Comparison of ENCODE assay signal across 2 cellular contexts in the genomic region with DNA sequence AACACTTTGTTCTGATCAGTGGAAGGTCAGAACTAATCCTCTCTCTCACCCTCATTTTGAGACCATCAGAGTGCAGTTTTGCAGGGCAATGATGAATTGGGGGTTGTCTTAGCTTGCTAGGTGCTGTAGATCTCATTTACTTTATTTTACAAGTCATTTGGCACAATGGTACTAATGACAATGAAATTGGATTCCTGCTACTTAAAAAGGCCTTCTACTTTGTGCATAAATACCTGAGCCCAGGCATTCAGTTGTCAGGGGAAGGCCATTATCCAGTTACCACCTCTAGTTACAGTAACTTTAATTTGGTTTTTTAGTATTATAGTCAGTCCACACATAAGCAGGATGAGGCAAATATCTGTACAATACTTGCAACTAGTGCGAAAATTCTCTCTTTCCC.
TF ChIP-seq lines count a peak whose summit lies in the region.

No MANE protein-coding gene starts in this region.

TF ChIP-seq in GM23338, 12 proteins besides CTCF, POLR2A, EP300 and RAD21 (continued from another document and continues in another):
- TF ChIP-seq, protein P1, sequence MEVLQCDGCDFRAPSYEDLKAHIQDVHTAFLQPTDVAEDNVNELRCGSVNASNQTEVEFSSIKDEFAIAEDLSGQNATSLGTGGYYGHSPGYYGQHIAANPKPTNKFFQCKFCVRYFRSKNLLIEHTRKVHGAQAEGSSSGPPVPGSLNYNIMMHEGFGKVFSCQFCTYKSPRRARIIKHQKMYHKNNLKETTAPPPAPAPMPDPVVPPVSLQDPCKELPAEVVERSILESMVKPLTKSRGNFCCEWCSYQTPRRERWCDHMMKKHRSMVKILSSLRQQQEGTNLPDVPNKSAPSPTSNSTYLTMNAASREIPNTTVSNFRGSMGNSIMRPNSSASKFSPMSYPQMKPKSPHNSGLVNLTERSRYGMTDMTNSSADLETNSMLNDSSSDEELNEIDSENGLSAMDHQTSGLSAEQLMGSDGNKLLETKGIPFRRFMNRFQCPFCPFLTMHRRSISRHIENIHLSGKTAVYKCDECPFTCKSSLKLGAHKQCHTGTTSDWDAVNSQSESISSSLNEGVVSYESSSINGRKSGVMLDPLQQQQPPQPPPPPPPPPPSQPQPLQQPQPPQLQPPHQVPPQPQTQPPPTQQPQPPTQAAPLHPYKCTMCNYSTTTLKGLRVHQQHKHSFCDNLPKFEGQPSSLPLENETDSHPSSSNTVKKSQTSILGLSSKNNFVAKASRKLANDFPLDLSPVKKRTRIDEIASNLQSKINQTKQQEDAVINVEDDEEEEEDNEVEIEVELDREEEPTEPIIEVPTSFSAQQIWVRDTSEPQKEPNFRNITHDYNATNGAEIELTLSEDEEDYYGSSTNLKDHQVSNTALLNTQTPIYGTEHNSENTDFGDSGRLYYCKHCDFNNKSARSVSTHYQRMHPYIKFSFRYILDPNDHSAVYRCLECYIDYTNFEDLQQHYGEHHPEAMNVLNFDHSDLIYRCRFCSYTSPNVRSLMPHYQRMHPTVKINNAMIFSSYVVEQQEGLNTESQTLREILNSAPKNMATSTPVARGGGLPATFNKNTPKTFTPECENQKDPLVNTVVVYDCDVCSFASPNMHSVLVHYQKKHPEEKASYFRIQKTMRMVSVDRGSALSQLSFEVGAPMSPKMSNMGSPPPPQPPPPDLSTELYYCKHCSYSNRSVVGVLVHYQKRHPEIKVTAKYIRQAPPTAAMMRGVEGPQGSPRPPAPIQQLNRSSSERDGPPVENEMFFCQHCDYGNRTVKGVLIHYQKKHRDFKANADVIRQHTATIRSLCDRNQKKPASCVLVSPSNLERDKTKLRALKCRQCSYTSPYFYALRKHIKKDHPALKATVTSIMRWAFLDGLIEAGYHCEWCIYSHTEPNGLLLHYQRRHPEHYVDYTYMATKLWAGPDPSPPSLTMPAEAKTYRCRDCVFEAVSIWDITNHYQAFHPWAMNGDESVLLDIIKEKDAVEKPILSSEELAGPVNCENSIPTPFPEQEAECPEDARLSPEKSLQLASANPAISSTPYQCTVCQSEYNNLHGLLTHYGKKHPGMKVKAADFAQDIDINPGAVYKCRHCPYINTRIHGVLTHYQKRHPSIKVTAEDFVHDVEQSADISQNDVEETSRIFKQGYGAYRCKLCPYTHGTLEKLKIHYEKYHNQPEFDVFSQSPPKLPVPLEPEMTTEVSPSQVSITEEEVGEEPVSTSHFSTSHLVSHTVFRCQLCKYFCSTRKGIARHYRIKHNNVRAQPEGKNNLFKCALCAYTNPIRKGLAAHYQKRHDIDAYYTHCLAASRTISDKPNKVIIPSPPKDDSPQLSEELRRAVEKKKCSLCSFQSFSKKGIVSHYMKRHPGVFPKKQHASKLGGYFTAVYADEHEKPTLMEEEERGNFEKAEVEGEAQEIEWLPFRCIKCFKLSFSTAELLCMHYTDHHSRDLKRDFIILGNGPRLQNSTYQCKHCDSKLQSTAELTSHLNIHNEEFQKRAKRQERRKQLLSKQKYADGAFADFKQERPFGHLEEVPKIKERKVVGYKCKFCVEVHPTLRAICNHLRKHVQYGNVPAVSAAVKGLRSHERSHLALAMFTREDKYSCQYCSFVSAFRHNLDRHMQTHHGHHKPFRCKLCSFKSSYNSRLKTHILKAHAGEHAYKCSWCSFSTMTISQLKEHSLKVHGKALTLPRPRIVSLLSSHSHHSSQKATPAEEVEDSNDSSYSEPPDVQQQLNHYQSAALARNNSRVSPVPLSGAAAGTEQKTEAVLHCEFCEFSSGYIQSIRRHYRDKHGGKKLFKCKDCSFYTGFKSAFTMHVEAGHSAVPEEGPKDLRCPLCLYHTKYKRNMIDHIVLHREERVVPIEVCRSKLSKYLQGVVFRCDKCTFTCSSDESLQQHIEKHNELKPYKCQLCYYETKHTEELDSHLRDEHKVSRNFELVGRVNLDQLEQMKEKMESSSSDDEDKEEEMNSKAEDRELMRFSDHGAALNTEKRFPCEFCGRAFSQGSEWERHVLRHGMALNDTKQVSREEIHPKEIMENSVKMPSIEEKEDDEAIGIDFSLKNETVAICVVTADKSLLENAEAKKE (CRISPR knock-in tag; IDR thresholded peaks at IDR 0.05): no peak
- TF ChIP-seq EZH2phosphoT487 (IDR thresholded peaks at IDR 0.05; ENCODE audit: unreplicated experiment) (no peak), STAT1 (IDR thresholded peaks at IDR 0.05; ENCODE audit: unreplicated experiment) (no peak), POLR2AphosphoS5 (IDR thresholded peaks at IDR 0.05; ENCODE audit: low read depth) (no peak), ZNF331 (CRISPR knock-in tag; IDR thresholded peaks at IDR 0.05; ENCODE audit: low read depth) (no peak), JUNB (IDR thresholded peaks at IDR 0.05; ENCODE audit: unreplicated experiment) (no peak), CREB1 (CRISPR knock-in tag; IDR thresholded peaks at IDR 0.05; ENCODE audit: low read depth) (no peak), EZH2 (IDR thresholded peaks at IDR 0.05; ENCODE audit: low read depth, unreplicated experiment) (no peak)
- TF ChIP-seq, protein P2, sequence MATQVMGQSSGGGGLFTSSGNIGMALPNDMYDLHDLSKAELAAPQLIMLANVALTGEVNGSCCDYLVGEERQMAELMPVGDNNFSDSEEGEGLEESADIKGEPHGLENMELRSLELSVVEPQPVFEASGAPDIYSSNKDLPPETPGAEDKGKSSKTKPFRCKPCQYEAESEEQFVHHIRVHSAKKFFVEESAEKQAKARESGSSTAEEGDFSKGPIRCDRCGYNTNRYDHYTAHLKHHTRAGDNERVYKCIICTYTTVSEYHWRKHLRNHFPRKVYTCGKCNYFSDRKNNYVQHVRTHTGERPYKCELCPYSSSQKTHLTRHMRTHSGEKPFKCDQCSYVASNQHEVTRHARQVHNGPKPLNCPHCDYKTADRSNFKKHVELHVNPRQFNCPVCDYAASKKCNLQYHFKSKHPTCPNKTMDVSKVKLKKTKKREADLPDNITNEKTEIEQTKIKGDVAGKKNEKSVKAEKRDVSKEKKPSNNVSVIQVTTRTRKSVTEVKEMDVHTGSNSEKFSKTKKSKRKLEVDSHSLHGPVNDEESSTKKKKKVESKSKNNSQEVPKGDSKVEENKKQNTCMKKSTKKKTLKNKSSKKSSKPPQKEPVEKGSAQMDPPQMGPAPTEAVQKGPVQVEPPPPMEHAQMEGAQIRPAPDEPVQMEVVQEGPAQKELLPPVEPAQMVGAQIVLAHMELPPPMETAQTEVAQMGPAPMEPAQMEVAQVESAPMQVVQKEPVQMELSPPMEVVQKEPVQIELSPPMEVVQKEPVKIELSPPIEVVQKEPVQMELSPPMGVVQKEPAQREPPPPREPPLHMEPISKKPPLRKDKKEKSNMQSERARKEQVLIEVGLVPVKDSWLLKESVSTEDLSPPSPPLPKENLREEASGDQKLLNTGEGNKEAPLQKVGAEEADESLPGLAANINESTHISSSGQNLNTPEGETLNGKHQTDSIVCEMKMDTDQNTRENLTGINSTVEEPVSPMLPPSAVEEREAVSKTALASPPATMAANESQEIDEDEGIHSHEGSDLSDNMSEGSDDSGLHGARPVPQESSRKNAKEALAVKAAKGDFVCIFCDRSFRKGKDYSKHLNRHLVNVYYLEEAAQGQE (IDR thresholded peaks at IDR 0.05; ENCODE audit: unreplicated experiment): no peak
- TF ChIP-seq, protein P3, sequence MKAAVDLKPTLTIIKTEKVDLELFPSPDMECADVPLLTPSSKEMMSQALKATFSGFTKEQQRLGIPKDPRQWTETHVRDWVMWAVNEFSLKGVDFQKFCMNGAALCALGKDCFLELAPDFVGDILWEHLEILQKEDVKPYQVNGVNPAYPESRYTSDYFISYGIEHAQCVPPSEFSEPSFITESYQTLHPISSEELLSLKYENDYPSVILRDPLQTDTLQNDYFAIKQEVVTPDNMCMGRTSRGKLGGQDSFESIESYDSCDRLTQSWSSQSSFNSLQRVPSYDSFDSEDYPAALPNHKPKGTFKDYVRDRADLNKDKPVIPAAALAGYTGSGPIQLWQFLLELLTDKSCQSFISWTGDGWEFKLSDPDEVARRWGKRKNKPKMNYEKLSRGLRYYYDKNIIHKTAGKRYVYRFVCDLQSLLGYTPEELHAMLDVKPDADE (IDR thresholded peaks at IDR 0.05): no peak

TF ChIP-seq in WTC11, 78 proteins besides CTCF, POLR2A, EP300 and RAD21 (continued from another document and continues in another):
- TF ChIP-seq, protein P4, sequence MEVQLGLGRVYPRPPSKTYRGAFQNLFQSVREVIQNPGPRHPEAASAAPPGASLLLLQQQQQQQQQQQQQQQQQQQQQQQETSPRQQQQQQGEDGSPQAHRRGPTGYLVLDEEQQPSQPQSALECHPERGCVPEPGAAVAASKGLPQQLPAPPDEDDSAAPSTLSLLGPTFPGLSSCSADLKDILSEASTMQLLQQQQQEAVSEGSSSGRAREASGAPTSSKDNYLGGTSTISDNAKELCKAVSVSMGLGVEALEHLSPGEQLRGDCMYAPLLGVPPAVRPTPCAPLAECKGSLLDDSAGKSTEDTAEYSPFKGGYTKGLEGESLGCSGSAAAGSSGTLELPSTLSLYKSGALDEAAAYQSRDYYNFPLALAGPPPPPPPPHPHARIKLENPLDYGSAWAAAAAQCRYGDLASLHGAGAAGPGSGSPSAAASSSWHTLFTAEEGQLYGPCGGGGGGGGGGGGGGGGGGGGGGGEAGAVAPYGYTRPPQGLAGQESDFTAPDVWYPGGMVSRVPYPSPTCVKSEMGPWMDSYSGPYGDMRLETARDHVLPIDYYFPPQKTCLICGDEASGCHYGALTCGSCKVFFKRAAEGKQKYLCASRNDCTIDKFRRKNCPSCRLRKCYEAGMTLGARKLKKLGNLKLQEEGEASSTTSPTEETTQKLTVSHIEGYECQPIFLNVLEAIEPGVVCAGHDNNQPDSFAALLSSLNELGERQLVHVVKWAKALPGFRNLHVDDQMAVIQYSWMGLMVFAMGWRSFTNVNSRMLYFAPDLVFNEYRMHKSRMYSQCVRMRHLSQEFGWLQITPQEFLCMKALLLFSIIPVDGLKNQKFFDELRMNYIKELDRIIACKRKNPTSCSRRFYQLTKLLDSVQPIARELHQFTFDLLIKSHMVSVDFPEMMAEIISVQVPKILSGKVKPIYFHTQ (CRISPR knock-in tag; IDR thresholded peaks at IDR 0.05): no peak
- TF ChIP-seq, protein P5, sequence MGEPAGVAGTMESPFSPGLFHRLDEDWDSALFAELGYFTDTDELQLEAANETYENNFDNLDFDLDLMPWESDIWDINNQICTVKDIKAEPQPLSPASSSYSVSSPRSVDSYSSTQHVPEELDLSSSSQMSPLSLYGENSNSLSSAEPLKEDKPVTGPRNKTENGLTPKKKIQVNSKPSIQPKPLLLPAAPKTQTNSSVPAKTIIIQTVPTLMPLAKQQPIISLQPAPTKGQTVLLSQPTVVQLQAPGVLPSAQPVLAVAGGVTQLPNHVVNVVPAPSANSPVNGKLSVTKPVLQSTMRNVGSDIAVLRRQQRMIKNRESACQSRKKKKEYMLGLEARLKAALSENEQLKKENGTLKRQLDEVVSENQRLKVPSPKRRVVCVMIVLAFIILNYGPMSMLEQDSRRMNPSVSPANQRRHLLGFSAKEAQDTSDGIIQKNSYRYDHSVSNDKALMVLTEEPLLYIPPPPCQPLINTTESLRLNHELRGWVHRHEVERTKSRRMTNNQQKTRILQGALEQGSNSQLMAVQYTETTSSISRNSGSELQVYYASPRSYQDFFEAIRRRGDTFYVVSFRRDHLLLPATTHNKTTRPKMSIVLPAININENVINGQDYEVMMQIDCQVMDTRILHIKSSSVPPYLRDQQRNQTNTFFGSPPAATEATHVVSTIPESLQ (CRISPR knock-in tag; IDR thresholded peaks at IDR 0.05): no peak
- TF ChIP-seq GABPB1 (CRISPR knock-in tag; IDR thresholded peaks at IDR 0.05): no peak
- no peak for TF ChIP-seq ELF4 (CRISPR knock-in tag; IDR thresholded peaks at IDR 0.05; ENCODE audit: low read depth)
- no peak for TF ChIP-seq FOXP1 (CRISPR knock-in tag; IDR thresholded peaks at IDR 0.05; ENCODE audit: borderline replicate concordance)
- TF ChIP-seq, protein P6, sequence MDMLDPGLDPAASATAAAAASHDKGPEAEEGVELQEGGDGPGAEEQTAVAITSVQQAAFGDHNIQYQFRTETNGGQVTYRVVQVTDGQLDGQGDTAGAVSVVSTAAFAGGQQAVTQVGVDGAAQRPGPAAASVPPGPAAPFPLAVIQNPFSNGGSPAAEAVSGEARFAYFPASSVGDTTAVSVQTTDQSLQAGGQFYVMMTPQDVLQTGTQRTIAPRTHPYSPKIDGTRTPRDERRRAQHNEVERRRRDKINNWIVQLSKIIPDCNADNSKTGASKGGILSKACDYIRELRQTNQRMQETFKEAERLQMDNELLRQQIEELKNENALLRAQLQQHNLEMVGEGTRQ (CRISPR knock-in tag; IDR thresholded peaks at IDR 0.05): no peak
- TF ChIP-seq KAT7 (CRISPR knock-in tag; IDR thresholded peaks at IDR 0.05; ENCODE audit: borderline replicate concordance): no peak
- TF ChIP-seq, protein P7, sequence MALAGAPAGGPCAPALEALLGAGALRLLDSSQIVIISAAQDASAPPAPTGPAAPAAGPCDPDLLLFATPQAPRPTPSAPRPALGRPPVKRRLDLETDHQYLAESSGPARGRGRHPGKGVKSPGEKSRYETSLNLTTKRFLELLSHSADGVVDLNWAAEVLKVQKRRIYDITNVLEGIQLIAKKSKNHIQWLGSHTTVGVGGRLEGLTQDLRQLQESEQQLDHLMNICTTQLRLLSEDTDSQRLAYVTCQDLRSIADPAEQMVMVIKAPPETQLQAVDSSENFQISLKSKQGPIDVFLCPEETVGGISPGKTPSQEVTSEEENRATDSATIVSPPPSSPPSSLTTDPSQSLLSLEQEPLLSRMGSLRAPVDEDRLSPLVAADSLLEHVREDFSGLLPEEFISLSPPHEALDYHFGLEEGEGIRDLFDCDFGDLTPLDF (CRISPR knock-in tag; IDR thresholded peaks at IDR 0.05): no peak
- no peak for TF ChIP-seq ZNF671 (CRISPR knock-in tag; IDR thresholded peaks at IDR 0.05)
- TF ChIP-seq SMAD3 (CRISPR knock-in tag; IDR thresholded peaks at IDR 0.05; ENCODE audit: borderline replicate concordance): no peak
- TF ChIP-seq, protein P8, sequence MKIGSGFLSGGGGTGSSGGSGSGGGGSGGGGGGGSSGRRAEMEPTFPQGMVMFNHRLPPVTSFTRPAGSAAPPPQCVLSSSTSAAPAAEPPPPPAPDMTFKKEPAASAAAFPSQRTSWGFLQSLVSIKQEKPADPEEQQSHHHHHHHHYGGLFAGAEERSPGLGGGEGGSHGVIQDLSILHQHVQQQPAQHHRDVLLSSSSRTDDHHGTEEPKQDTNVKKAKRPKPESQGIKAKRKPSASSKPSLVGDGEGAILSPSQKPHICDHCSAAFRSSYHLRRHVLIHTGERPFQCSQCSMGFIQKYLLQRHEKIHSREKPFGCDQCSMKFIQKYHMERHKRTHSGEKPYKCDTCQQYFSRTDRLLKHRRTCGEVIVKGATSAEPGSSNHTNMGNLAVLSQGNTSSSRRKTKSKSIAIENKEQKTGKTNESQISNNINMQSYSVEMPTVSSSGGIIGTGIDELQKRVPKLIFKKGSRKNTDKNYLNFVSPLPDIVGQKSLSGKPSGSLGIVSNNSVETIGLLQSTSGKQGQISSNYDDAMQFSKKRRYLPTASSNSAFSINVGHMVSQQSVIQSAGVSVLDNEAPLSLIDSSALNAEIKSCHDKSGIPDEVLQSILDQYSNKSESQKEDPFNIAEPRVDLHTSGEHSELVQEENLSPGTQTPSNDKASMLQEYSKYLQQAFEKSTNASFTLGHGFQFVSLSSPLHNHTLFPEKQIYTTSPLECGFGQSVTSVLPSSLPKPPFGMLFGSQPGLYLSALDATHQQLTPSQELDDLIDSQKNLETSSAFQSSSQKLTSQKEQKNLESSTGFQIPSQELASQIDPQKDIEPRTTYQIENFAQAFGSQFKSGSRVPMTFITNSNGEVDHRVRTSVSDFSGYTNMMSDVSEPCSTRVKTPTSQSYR (CRISPR knock-in tag; IDR thresholded peaks at IDR 0.05): no peak
- no peak for TF ChIP-seq ZNF263 (CRISPR knock-in tag; IDR thresholded peaks at IDR 0.05; ENCODE audit: low read depth)
- TF ChIP-seq, protein P9, sequence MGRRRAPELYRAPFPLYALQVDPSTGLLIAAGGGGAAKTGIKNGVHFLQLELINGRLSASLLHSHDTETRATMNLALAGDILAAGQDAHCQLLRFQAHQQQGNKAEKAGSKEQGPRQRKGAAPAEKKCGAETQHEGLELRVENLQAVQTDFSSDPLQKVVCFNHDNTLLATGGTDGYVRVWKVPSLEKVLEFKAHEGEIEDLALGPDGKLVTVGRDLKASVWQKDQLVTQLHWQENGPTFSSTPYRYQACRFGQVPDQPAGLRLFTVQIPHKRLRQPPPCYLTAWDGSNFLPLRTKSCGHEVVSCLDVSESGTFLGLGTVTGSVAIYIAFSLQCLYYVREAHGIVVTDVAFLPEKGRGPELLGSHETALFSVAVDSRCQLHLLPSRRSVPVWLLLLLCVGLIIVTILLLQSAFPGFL (CRISPR knock-in tag; IDR thresholded peaks at IDR 0.05; ENCODE audit: borderline replicate concordance): no peak
